7 cellular contexts compared by ENCODE assay signal in the genomic region with DNA sequence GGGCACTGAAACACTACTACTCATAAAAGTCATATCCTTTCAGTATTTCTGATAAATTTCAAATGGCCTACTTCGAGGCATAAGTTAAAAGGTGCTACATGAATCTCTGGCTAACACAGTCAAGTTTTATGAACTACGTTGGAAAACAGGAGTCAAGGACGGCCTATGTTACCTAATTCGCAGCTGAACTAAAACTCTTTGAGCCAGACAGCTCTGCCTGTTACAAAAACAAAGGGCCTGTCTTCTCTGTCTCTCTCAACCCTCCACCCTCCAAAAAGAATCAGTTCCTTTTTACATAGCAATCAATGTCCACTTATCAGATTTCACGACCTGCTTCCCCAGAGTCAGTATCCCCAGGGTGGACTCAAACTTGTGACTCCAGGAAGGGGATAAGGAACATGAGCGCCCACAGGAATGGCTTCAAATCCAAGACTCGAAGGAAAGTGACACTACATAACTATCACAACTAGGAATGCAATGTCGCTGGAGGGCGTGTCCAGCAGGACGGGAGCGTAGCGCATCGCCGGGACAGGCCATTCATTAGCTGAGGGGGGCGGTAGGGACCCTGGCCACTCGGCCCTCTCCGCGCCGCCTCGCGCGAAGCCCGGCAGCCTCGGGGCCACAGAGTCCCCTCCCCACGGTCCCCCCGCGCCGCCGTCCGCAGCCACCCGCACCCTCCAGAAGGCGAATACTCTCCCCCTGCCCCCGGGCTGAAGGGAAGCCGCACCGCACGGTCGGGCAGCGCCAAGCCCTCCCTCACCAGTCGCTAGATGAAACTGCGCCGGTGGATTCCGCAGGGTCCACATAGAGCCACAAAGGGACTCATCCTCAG. TPM values are rescaled to one million over a fixed set of nuclear protein-coding genes. Genes with fewer than 3 reads are reported as not detected.
DNase-seq lines count a peak whose midpoint lies in the region; ATAC-seq and TF ChIP-seq lines count a peak whose summit lies in the region.

No MANE protein-coding gene starts in this region.

- peak overlapping the region; percentile 95 for H3K4me3 ChIP-seq in iPS-18a (ENCODE audit: low read length)
- peak overlapping the region; percentile 81 for H3K4me3 ChIP-seq in skeletal muscle cell (ENCODE audit: low read depth, low read length)

- DNase-seq in ELR (ENCODE audit: low read depth), result peak; percentile 73
- DNase-seq in OCI-M1 (lab: John Stamatoyannopoulos, UW), result peak; percentile 84
- DNase-seq in skeletal muscle cell (ENCODE audit: low read depth), result no peak

- H3K9ac ChIP-seq in iPS-18a (ENCODE audit: low read length), result peak overlapping the region; percentile 89

- H3K4me1 ChIP-seq in iPS-18a (ENCODE audit: control insufficient read depth, low read depth, low read length), result peaks cover 12% of the 10 kb centered on the region

- peak overlapping the region; percentile 80 for H3K27ac ChIP-seq in iPS-18a (ENCODE audit: low read length)

- peak; percentile 52 for ATAC-seq in GM19452 (IDR thresholded peaks at IDR 0.05; ENCODE audit: unreplicated experiment)
- peak; percentile 35 for ATAC-seq in HG03457 (IDR thresholded peaks at IDR 0.05; ENCODE audit: unreplicated experiment)

- H3K4me1 Mint-ChIP-seq in brain, result peaks cover 55% of the 10 kb centered on the region

- peaks cover 4 to 9% (median 4%) of the 10 kb centered on the region in 5 experiments for H3K9me3 Mint-ChIP-seq in brain

- H3K36me3 ChIP-seq in iPS-18a (ENCODE audit: control insufficient read depth, low read depth, low read length), result peaks cover 2% of the 10 kb centered on the region

- TF ChIP-seq CTCF in brain (conservative IDR thresholded peaks at IDR 0.05), result peak in 1 of 2 experiments; percentile 16

- no peaks in the 10 kb centered on the region for H3K27me3 ChIP-seq in iPS-18a (ENCODE audit: control insufficient read depth, insufficient read depth, low read length)

- H3K27ac Mint-ChIP-seq in brain, result peak overlapping the region; percentile 95 to 100 (median 98)

- peak overlapping the region; percentile 94 to 99 (median 98) for H3K4me3 Mint-ChIP-seq in brain

- peaks cover 4% of the 10 kb centered on the region for H3K27me3 Mint-ChIP-seq in brain

- peaks cover 40% of the 10 kb centered on the region for H3K36me3 Mint-ChIP-seq in brain

- no peaks in the 10 kb centered on the region for H3K9me3 ChIP-seq in iPS-18a (ENCODE audit: control insufficient read depth, low read depth, low read length)

RNA-seq across cellular contexts. Expression of a gene that starts 0.5 kb away (rescaled TPM):
- 3.3 TPM for polyA plus RNA-seq in brain (ENCODE audit: insufficient read depth, low read depth, low replicate concordance)
